In the genomic region with DNA sequence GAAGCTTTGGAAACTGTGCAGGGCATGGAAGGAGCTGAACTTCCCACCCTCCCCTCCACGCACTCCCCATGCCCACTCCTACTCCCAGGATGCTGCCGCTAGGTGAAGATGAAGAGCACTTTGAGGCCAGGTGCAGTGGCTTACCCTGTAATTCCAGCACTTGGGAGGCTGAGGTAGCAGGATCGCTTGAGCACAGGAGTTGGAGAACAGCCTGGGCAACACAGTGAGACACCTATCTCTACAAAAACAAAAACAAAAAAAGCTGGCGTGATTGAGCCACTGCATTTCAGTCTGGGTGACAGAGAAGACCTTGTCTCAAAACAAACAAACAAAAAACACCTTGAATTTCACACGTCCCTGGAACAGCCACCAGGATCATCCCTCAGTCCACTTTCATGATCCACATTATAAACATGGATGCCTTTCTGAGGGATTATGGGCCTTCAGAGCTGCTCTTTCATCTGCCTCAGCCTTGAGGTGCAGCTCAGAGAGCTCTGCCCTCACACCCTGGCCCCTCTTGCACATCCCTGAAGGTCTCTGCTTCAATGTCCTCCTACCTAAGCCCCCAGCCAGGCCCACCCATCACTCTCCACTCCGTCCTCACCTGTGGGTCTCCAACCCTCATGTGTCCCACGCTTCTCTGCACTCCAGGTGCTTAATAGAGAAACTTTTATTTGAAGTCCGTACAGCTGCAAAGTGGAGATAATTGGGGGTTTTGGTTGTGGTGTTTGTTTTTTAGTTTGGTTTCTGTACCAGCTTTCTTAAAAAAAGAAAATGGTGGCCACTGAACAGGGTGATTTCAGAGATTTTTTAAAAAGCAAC, we compare ENCODE assay signal across 12 cellular contexts. TPM values are rescaled to one million over a fixed set of nuclear protein-coding genes. Genes with fewer than 3 reads are reported as not detected.
A peak's percentile ranks its signal among the peaks of the same experiment; 100 is the strongest.
DNase-seq lines count a peak whose midpoint lies in the region; ATAC-seq and TF ChIP-seq lines count a peak whose summit lies in the region.
"Had no signal": no experiment of that assay in that cellular context is flagged by ENCODE, and none has a peak within 500 bp of the region (broad histone marks: within the 10 kb centered on the region; RNA-seq: fewer than 3 reads in every experiment).

No MANE protein-coding gene starts in this region.

- intact Hi-C loops in left cardiac atrium (cut with DNase I): no loop called here

- peak; percentile 23 for DNase-seq in Daoy (ENCODE audit: low read depth)
- peak; percentile 53 for DNase-seq in Jurkat, Clone E6-1 (ENCODE audit: low read depth, low spot score)
- DNase-seq in activated naive CD8-positive, alpha-beta T cell treated with anti-CD3 and anti-CD28 coated beads, Interleukin-2, amount 50 U/mL, for 24 hours: no peak
- DNase-seq in renal cortical epithelial cell (ENCODE audit: low read depth): peak; percentile 21
- no peak for DNase-seq in left cardiac atrium
- no peak for DNase-seq in progenitor cell of endocrine pancreas (ENCODE audit: low spot score, unreplicated experiment)
- DNase-seq: body of pancreas, DMS79 treated with DMSO at 0.1 percent for 48 hours, nephron progenitor cell, Right ventricle myocardium superior had no signal

- peak overlapping the region; percentile 9 for H3K4me3 Mint-ChIP-seq in activated naive CD8-positive, alpha-beta T cell treated with anti-CD3 and anti-CD28 coated beads, Interleukin-2, amount 50 U/mL, for 24 hours
- H3K4me3 Mint-ChIP-seq in progenitor cell of endocrine pancreas (ENCODE audit: low read depth): no peak overlapping the region
- H3K4me3 Mint-ChIP-seq: nephron progenitor cell had no signal

- TF ChIP-seq CTCF in progenitor cell of endocrine pancreas (IDR thresholded peaks at IDR 0.05; ENCODE audit: unreplicated experiment): no peak

- ATAC-seq in activated naive CD8-positive, alpha-beta T cell treated with anti-CD3 and anti-CD28 coated beads, Interleukin-2, amount 50 U/mL, for 24 hours: no peak
- ATAC-seq in GM19351 (IDR thresholded peaks at IDR 0.05; ENCODE audit: unreplicated experiment): no peak
- no peak for ATAC-seq in left cardiac atrium
- ATAC-seq: body of pancreas had no signal

- H3K4me1 Mint-ChIP-seq in activated naive CD8-positive, alpha-beta T cell treated with anti-CD3 and anti-CD28 coated beads, Interleukin-2, amount 50 U/mL, for 24 hours: peaks cover 56% of the 10 kb centered on the region
- no peaks in the 10 kb centered on the region for H3K4me1 Mint-ChIP-seq in progenitor cell of endocrine pancreas (ENCODE audit: low read depth)

- H3K27ac Mint-ChIP-seq in activated naive CD8-positive, alpha-beta T cell treated with anti-CD3 and anti-CD28 coated beads, Interleukin-2, amount 50 U/mL, for 24 hours: peak overlapping the region; percentile 85
- H3K27ac Mint-ChIP-seq in progenitor cell of endocrine pancreas: no peak overlapping the region

- H3K36me3 Mint-ChIP-seq in activated naive CD8-positive, alpha-beta T cell treated with anti-CD3 and anti-CD28 coated beads, Interleukin-2, amount 50 U/mL, for 24 hours (ENCODE audit: low read depth): no peaks in the 10 kb centered on the region
- H3K36me3 Mint-ChIP-seq in progenitor cell of endocrine pancreas (ENCODE audit: insufficient read depth): no peaks in the 10 kb centered on the region

- H3K9me3 Mint-ChIP-seq in activated naive CD8-positive, alpha-beta T cell treated with anti-CD3 and anti-CD28 coated beads, Interleukin-2, amount 50 U/mL, for 24 hours: no peaks in the 10 kb centered on the region
- no peaks in the 10 kb centered on the region for H3K9me3 Mint-ChIP-seq in progenitor cell of endocrine pancreas (ENCODE audit: low read depth)

- H3K4me3 ChIP-seq in Jurkat, Clone E6-1 (ENCODE audit: low read length): peak overlapping the region; percentile 7; the same call in 1 of the 2 replicates
- H3K4me3 ChIP-seq: body of pancreas, esophagus muscularis mucosa had no signal

- no peaks in the 10 kb centered on the region for H3K27me3 Mint-ChIP-seq in activated naive CD8-positive, alpha-beta T cell treated with anti-CD3 and anti-CD28 coated beads, Interleukin-2, amount 50 U/mL, for 24 hours
- peaks cover 4% of the 10 kb centered on the region for H3K27me3 Mint-ChIP-seq in progenitor cell of endocrine pancreas

RNA-seq across cellular contexts. Expression of a gene that starts 25.8 kb away (rescaled TPM):
- total RNA-seq in Daoy (2014; rRNA removed; shearing (Covaris generic)): 177 and 182 TPM in 2 replicates
- 284 TPM for polyA plus RNA-seq in Jurkat, Clone E6-1 (2012; ENCODE audit: insufficient read depth, insufficient read length)
- total RNA-seq in renal cortical epithelial cell: 166 and 219 TPM in 2 replicates
- 100 to 1,000 TPM; 203 to 215 TPM for total RNA-seq in left cardiac atrium
- total RNA-seq in progenitor cell of endocrine pancreas: 168 and 169 TPM in 2 replicates

RNA-seq across cellular contexts. Expression of a gene that starts 26.9 kb away (rescaled TPM):
- total RNA-seq in Daoy (2014; rRNA removed; shearing (Covaris generic)): 4.5 and 6.8 TPM in 2 replicates
- 7.2 TPM for polyA plus RNA-seq in Jurkat, Clone E6-1 (2012; ENCODE audit: insufficient read depth, insufficient read length)
- total RNA-seq in renal cortical epithelial cell: 11.5 and 28.4 TPM in 2 replicates
- total RNA-seq in left cardiac atrium: 10 to 100 TPM; 23.4 to 25.2 TPM
- total RNA-seq in progenitor cell of endocrine pancreas: 49.3 and 52.7 TPM in 2 replicates

Comparison
In these comparisons a context has a peak if more than half of its experiments do, and no peak if none do; other contexts are left out.
1. DNase-seq: peak in Daoy (single experiment), Jurkat, Clone E6-1 (single experiment) and renal cortical epithelial cell (single experiment); none in activated naive CD8-positive, alpha-beta T cell treated with anti-CD3 and anti-CD28 coated beads, Interleukin-2, amount 50 U/mL, for 24 hours (single experiment), left cardiac atrium (single experiment) and progenitor cell of endocrine pancreas (single experiment).